Comparison of ENCODE assay signal across 31 cellular contexts in genomic region chr16:66846831-66847230, GRCh38. TPM values are rescaled to one million over a fixed set of nuclear protein-coding genes. Genes with fewer than 3 reads are reported as not detected.
"Had no signal": no experiment of that assay in that cellular context is flagged by ENCODE, and none has a peak within 500 bp of the region (broad histone marks: within the 10 kb centered on the region; RNA-seq: fewer than 3 reads in every experiment).

No MANE protein-coding gene starts in this region.

- H3K36me3 ChIP-seq: heart left ventricle, neutrophil, spleen, tibial nerve, upper lobe of right lung, vagina had no signal

- H3K9me3 Mint-ChIP-seq: naive thymus-derived CD8-positive, alpha-beta T cell; stimulated activated memory B cell treated with anti-CD40 and anti-IgM and Interleukin-4, amounts not matched to agents 10 μg/mL and 1 μg/mL and 100 μg/mL, for 72 hours; stimulated activated naive CD8-positive, alpha-beta T cell treated with anti-CD3 and anti-CD28 coated beads, Interleukin-15, Interleukin-2, amounts not matched to agents 100 ng/mL and 50 ng/mL, for 24 hours had no signal

- DNase-seq: dorsolateral prefrontal cortex; effector CD8-positive, alpha-beta T cell; heart left ventricle; hippocampal formation; islet precursor cell; mammary epithelial cell; mucosa of descending colon; spleen; stimulated activated CD4-positive, alpha-beta T cell treated with anti-CD3 and anti-CD28 coated beads, Interleukin-15, amount 100 ng/mL, for 24 hours; stimulated activated CD4-positive, alpha-beta T cell treated with anti-CD3 and anti-CD28 coated beads, Interleukin-1b, Interleukin-23, amount 100 ng/mL, for 48 hours; stimulated activated CD4-positive, alpha-beta T cell treated with anti-CD3 and anti-CD28 coated beads, Interleukin-4, amount 100 ng/mL, for 24 hours; testis; upper lobe of right lung had no signal

- H3K4me3 ChIP-seq: heart left ventricle, mucosa of descending colon, spleen, testis, tibial nerve, upper lobe of right lung, vagina had no signal

- H3K4me3 Mint-ChIP-seq: stimulated activated memory B cell treated with anti-CD40 and anti-IgM and Interleukin-4, amounts not matched to agents 10 μg/mL and 1 μg/mL and 100 μg/mL, for 72 hours; stimulated activated naive CD8-positive, alpha-beta T cell treated with anti-CD3 and anti-CD28 coated beads, Interleukin-15, Interleukin-2, amounts not matched to agents 100 ng/mL and 50 ng/mL, for 24 hours had no signal

- H3K36me3 Mint-ChIP-seq: stimulated activated memory B cell treated with anti-CD40 and anti-IgM and Interleukin-4, amounts not matched to agents 10 μg/mL and 1 μg/mL and 100 μg/mL, for 72 hours had no signal

- H3K9me3 ChIP-seq: heart left ventricle, mucosa of descending colon, neutrophil, spleen, testis, tibial nerve, upper lobe of right lung, vagina had no signal

- H3K27ac ChIP-seq: heart left ventricle, neutrophil, spleen, testis, tibial nerve, upper lobe of right lung, vagina had no signal

- H3K27ac Mint-ChIP-seq: naive thymus-derived CD8-positive, alpha-beta T cell; stimulated activated memory B cell treated with anti-CD40 and anti-IgM and Interleukin-4, amounts not matched to agents 10 μg/mL and 1 μg/mL and 100 μg/mL, for 72 hours; stimulated activated naive CD8-positive, alpha-beta T cell treated with anti-CD3 and anti-CD28 coated beads, Interleukin-15, Interleukin-2, amounts not matched to agents 100 ng/mL and 50 ng/mL, for 24 hours had no signal

- H3K27me3 ChIP-seq: testis, vagina had no signal

- FAIRE-seq: endometrium, frontal cortex had no signal

- H3K4me1 ChIP-seq: testis had no signal

RNA-seq across cellular contexts. Expression of gene CA7, which starts 2.6 kb away (rescaled TPM):
- total RNA-seq: esophagus mucosa; fibroblast of lung; frontal cortex; glomerular endothelial cell; heart left ventricle; left lobe of liver; lower leg skin; mammary epithelial cell; naive thymus-derived CD8-positive, alpha-beta T cell; osteocyte; pulmonary artery endothelial cell; sciatic nerve; skeletal muscle tissue; spleen; tibial nerve; upper lobe of right lung; vagina had no signal
- polyA plus RNA-seq: fibroblast of lung; heart left ventricle; mammary epithelial cell; naive thymus-derived CD8-positive, alpha-beta T cell; neural cell; spleen had no signal

RNA-seq across cellular contexts. Expression of gene TERB1, which starts 45.4 kb away (rescaled TPM):
- total RNA-seq: glomerular endothelial cell, heart left ventricle, left lobe of liver, skeletal muscle tissue, tibial nerve, vagina had no signal
- polyA plus RNA-seq: fibroblast of lung; heart left ventricle; naive thymus-derived CD8-positive, alpha-beta T cell had no signal
